Comparison of ENCODE assay signal across 12 cellular contexts in the genomic region with DNA sequence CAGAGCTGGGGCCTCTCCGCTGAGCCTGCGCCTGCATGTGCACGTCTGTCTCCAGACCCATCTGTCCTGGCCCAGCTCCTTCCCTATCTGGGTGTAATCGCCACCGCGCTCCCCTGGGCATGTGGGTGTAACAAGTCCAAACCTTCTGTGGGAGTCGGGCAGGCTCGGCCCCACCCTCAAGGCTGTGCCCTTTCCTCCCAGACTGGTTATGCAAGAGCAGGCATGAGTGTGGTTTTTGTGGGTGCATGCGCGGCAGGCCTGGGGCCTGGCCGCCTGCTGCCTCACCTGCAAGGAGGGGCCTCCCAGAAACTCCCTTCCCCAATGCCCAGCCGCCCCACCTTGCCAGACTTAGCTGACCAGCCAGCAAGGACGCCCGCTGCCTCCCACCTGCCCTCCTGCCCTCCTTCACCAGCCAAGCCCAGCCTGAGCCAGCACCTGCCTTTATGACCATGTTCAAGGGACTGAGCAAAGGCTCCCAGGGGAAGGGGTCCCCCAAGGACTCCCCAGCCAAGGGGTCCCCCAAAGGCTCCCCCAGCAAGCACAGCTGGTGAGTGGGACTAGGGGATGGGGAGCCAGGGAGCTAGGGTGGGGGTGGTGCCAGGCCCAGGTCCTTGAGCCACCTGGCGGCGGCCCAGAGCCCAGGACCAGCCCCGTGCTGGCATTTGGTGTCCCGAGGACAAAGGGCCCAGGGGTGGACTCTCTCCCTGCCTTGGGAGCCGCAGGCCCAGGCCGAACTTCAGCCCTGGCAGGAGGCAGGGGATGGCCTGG. TPM values are rescaled to one million over a fixed set of nuclear protein-coding genes. Genes with fewer than 3 reads are reported as not detected.
DNase-seq lines count a peak whose midpoint lies in the region; ATAC-seq, FAIRE-seq and TF ChIP-seq lines count a peak whose summit lies in the region.
"Had no signal": no experiment of that assay in that cellular context is flagged by ENCODE, and none has a peak within 500 bp of the region (broad histone marks: within the 10 kb centered on the region; RNA-seq: fewer than 3 reads in every experiment).

EVPLL (plus strand) TSS at position 342 of the 768 bp plus-strand sequence. CDS start 3,160 bp downstream, outside the sequence.

- H3K9me3 Mint-ChIP-seq in natural killer cell treated with Interleukin-12 subunit alpha and Interleukin-12 subunit beta and Interleukin-15 and Interleukin-18, amount 100 ng/mL, for 72 hours: no peaks in the 10 kb centered on the region
- H3K9me3 Mint-ChIP-seq in natural killer cell: no peaks in the 10 kb centered on the region
- H3K9me3 Mint-ChIP-seq in activated CD8-positive, alpha-beta memory T cell treated with anti-CD3 and anti-CD28 coated beads, Interleukin-2, amount 10 ng/mL, durations not matched to agents 7 days and 5 days (ENCODE audit: low read depth): peaks cover 2% of the 10 kb centered on the region

- no peak within 1 kb of the TSS for H3K4me3 ChIP-seq in brain microvascular endothelial cell (ENCODE audit: low read depth, low read length)
- H3K4me3 ChIP-seq in right lobe of liver: peak within 1 kb of the TSS in 2 of 3 donors; percentile 10 to 11
- peak within 1 kb of the TSS in 1 of 2 donors; percentile 44 for H3K4me3 ChIP-seq in vagina
- H3K4me3 ChIP-seq: dorsolateral prefrontal cortex had no signal

- CTCF ChIA-PET in activated CD8-positive, alpha-beta memory T cell treated with anti-CD3 and anti-CD28 coated beads, Interleukin-2, amount 10 ng/mL, durations not matched to agents 7 days and 5 days (lab: Charles Lee): no interaction called here

- no peak within 1 kb of the TSS for H3K27ac ChIP-seq in brain microvascular endothelial cell
- peak within 1 kb of the TSS; percentile 22 to 92 (median 77) for H3K27ac ChIP-seq in right lobe of liver
- H3K27ac ChIP-seq in vagina: peak within 1 kb of the TSS; percentile 86
- H3K27ac ChIP-seq: dorsolateral prefrontal cortex had no signal

- no peak for DNase-seq in natural killer cell treated with Interleukin-12 subunit alpha and Interleukin-12 subunit beta and Interleukin-15 and Interleukin-18, amount 100 ng/mL, for 72 hours (ENCODE audit: low spot score)
- DNase-seq in natural killer cell (no peak), brain microvascular endothelial cell (no peak), right lobe of liver (peak; percentile 77 to 94 (median 94)), vagina (ENCODE audit: extremely low spot score in 2 of 2) (no peak), H54 (ENCODE audit: insufficient read length, low spot score) (no peak)
- DNase-seq in activated CD8-positive, alpha-beta memory T cell treated with anti-CD3 and anti-CD28 coated beads, Interleukin-2, amount 10 ng/mL, durations not matched to agents 7 days and 5 days: no peak
- DNase-seq in activated CD4-positive, alpha-beta T cell treated with anti-CD3 and anti-CD28 coated beads for 48 hours: no peak
- DNase-seq: activated CD8-positive, alpha-beta memory T cell treated with anti-CD3 and anti-CD28 coated beads, Interleukin-2, amount 50 U/mL, for 4 hours; NK-92 treated with Interleukin-12 subunit alpha and Interleukin-12 subunit beta, amount 100 ng/mL, for 24 hours had no signal

- WGBS in right lobe of liver (ENCODE audit: insufficient coverage, low coverage, low lambda C conversion rate, missing lambda C conversion rate): 40% methylated on average over 1 of the region's 20 CpGs

- TF ChIP-seq CTCF in natural killer cell (IDR thresholded peaks at IDR 0.05) (no peak), brain microvascular endothelial cell (IDR thresholded peaks at IDR 0.05; ENCODE audit: low read depth, low read length, missing control alignments) (peak; percentile 27), right lobe of liver (IDR thresholded peaks at IDR 0.05) (peak in 2 of 4 donors; percentile 20 to 42), vagina (IDR thresholded peaks at IDR 0.05) (no peak)

- H3K4me1 ChIP-seq in right lobe of liver: peaks cover 0 to 16% (median 3%) of the 10 kb centered on the region in 4 donors
- H3K4me1 ChIP-seq in vagina: peaks cover 11% of the 10 kb centered on the region

- peaks cover 0 to 9% of the 10 kb centered on the region in 2 donors for H3K4me1 Mint-ChIP-seq in natural killer cell treated with Interleukin-12 subunit alpha and Interleukin-12 subunit beta and Interleukin-15 and Interleukin-18, amount 100 ng/mL, for 72 hours (ENCODE audit: low read depth in 2 of 2)
- H3K4me1 Mint-ChIP-seq in natural killer cell: peaks cover 0 to 7% of the 10 kb centered on the region in 2 donors
- H3K4me1 Mint-ChIP-seq in activated CD8-positive, alpha-beta memory T cell treated with anti-CD3 and anti-CD28 coated beads, Interleukin-2, amount 10 ng/mL, durations not matched to agents 7 days and 5 days: peaks cover 12% of the 10 kb centered on the region

- TF ChIP-seq POLR2A in right lobe of liver (IDR thresholded peaks at IDR 0.05) (peak; percentile 47), vagina (IDR thresholded peaks at IDR 0.05) (no peak), H54 (IDR thresholded peaks at IDR 0.05; ENCODE audit: low read depth, low read length) (no peak)

- H3K36me3 ChIP-seq in brain microvascular endothelial cell (replicated peaks) (no peaks in the 10 kb centered on the region), right lobe of liver (no peaks in the 10 kb centered on the region), vagina (no peaks in the 10 kb centered on the region)

- no peak within 1 kb of the TSS for H3K27ac Mint-ChIP-seq in natural killer cell treated with Interleukin-12 subunit alpha and Interleukin-12 subunit beta and Interleukin-15 and Interleukin-18, amount 100 ng/mL, for 72 hours
- no peak within 1 kb of the TSS for H3K27ac Mint-ChIP-seq in natural killer cell
- H3K27ac Mint-ChIP-seq in activated CD8-positive, alpha-beta memory T cell treated with anti-CD3 and anti-CD28 coated beads, Interleukin-2, amount 10 ng/mL, durations not matched to agents 7 days and 5 days: no peak within 1 kb of the TSS

- peak; percentile 7 to 29 for ATAC-seq in natural killer cell treated with Interleukin-12 subunit alpha and Interleukin-12 subunit beta and Interleukin-15 and Interleukin-18, amount 100 ng/mL, for 72 hours
- ATAC-seq in natural killer cell: no peak
- peak; percentile 85 to 91 (median 90) for ATAC-seq in right lobe of liver
- ATAC-seq in activated CD8-positive, alpha-beta memory T cell treated with anti-CD3 and anti-CD28 coated beads, Interleukin-2, amount 10 ng/mL, durations not matched to agents 7 days and 5 days: no peak

- in situ Hi-C loops in brain microvascular endothelial cell (cut with HindIII; ENCODE audit: low pct_ligation_motif_present, low sequenced_read_pairs): no loop called here

- H3K9me3 ChIP-seq in right lobe of liver (no peaks in the 10 kb centered on the region), vagina (no peaks in the 10 kb centered on the region)

- H3K27me3 Mint-ChIP-seq in natural killer cell treated with Interleukin-12 subunit alpha and Interleukin-12 subunit beta and Interleukin-15 and Interleukin-18, amount 100 ng/mL, for 72 hours: peaks cover 9% of the 10 kb centered on the region in 2 donors
- H3K27me3 Mint-ChIP-seq in natural killer cell (ENCODE audit: low read depth in 2 of 2): peaks cover 8 to 12% of the 10 kb centered on the region in 2 donors
- H3K27me3 Mint-ChIP-seq in activated CD8-positive, alpha-beta memory T cell treated with anti-CD3 and anti-CD28 coated beads, Interleukin-2, amount 10 ng/mL, durations not matched to agents 7 days and 5 days: peaks cover 13% of the 10 kb centered on the region

- intact Hi-C loops in natural killer cell (cut with micrococcal nuclease): no loop called here
- intact Hi-C loops in right lobe of liver (cut with DNase I): no loop called here
- intact Hi-C loops in vagina (cut with DNase I): no loop called here

- no peak for FAIRE-seq in H54 (lab: Jason Lieb, UNC)

- peaks cover 2% of the 10 kb centered on the region for H3K27me3 ChIP-seq in brain microvascular endothelial cell (replicated peaks)
- H3K27me3 ChIP-seq in right lobe of liver: no peaks in the 10 kb centered on the region
- no peaks in the 10 kb centered on the region for H3K27me3 ChIP-seq in vagina

- no peak within 1 kb of the TSS for H3K4me3 Mint-ChIP-seq in natural killer cell treated with Interleukin-12 subunit alpha and Interleukin-12 subunit beta and Interleukin-15 and Interleukin-18, amount 100 ng/mL, for 72 hours
- H3K4me3 Mint-ChIP-seq in natural killer cell: no peak within 1 kb of the TSS
- H3K4me3 Mint-ChIP-seq in activated CD8-positive, alpha-beta memory T cell treated with anti-CD3 and anti-CD28 coated beads, Interleukin-2, amount 10 ng/mL, durations not matched to agents 7 days and 5 days: no peak within 1 kb of the TSS

- no peaks in the 10 kb centered on the region for H3K36me3 Mint-ChIP-seq in natural killer cell treated with Interleukin-12 subunit alpha and Interleukin-12 subunit beta and Interleukin-15 and Interleukin-18, amount 100 ng/mL, for 72 hours
- H3K36me3 Mint-ChIP-seq in natural killer cell: no peaks in the 10 kb centered on the region
- peaks cover 2% of the 10 kb centered on the region for H3K36me3 Mint-ChIP-seq in activated CD8-positive, alpha-beta memory T cell treated with anti-CD3 and anti-CD28 coated beads, Interleukin-2, amount 10 ng/mL, durations not matched to agents 7 days and 5 days

RNA-seq across cellular contexts. Expression of gene EVPLL, which starts in this region (rescaled TPM):
- total RNA-seq in natural killer cell treated with Interleukin-12 subunit alpha and Interleukin-12 subunit beta and Interleukin-15 and Interleukin-18, amount 100 ng/mL, for 72 hours: not detected
- total RNA-seq in natural killer cell (under 1 TPM in 1 of 3 donors, not detected in 2; 0.28 TPM), right lobe of liver (1 to 10 TPM in 3 of 6 experiments, under 1 TPM in 3; 0.46 to 1.6 (median 1.0) TPM), vagina (16.7 TPM)
- total RNA-seq in activated CD8-positive, alpha-beta memory T cell treated with anti-CD3 and anti-CD28 coated beads, Interleukin-2, amount 10 ng/mL, durations not matched to agents 7 days and 5 days: not detected
- total RNA-seq: mononuclear cell had no signal

Comparison
In these comparisons a context has a peak if more than half of its experiments do, and no peak if none do; other contexts are left out.
1. Peak in ATAC-seq in natural killer cell treated with Interleukin-12 subunit alpha and Interleukin-12 subunit beta and Interleukin-15 and Interleukin-18, amount 100 ng/mL, for 72 hours; RNA of the gene not detected or under 1 TPM.
2. ATAC-seq: peak in right lobe of liver (4 of 4); none in natural killer cell (0 of 3) and activated CD8-positive, alpha-beta memory T cell treated with anti-CD3 and anti-CD28 coated beads, Interleukin-2, amount 10 ng/mL, durations not matched to agents 7 days and 5 days (single experiment).
3. DNase-seq: peak in right lobe of liver (3 of 3); none in natural killer cell treated with Interleukin-12 subunit alpha and Interleukin-12 subunit beta and Interleukin-15 and Interleukin-18, amount 100 ng/mL, for 72 hours (single experiment), natural killer cell (single experiment), brain microvascular endothelial cell (single experiment), vagina (0 of 2), activated CD8-positive, alpha-beta memory T cell treated with anti-CD3 and anti-CD28 coated beads, Interleukin-2, amount 10 ng/mL, durations not matched to agents 7 days and 5 days (single experiment), activated CD4-positive, alpha-beta T cell treated with anti-CD3 and anti-CD28 coated beads for 48 hours (single experiment) and H54 (single experiment).